Comparison of ENCODE assay signal across 1 cellular context in the genomic region with DNA sequence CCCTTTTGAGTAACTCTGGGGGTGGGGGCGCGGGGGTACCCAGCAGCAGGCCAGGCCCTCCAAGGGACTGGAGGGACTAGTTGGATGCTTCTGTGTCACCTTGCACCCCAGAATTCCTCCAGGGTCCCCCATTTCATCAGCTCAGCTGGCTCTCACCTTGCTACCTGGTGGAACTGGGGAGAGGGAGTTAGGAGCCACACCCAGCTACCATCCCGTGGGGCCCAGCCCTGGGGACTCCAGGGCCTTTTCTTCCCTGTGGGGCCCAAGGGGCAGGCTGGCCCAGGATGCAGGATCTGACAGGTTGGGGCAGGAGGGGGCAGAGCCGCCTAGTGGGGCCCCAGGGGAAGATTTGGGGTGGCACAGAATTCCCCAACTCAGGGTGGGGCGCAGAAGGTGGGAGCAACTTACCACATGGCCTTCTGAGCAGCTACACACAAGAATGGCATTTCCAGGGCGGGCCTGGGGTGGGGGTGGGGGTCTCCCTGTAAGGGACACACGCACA.
TF ChIP-seq lines count a peak whose summit lies in the region.

No MANE protein-coding gene starts in this region.

TF ChIP-seq in GM12878, 131 proteins besides CTCF, POLR2A, EP300 and RAD21:
- no peak for TF ChIP-seq ZBTB40 (IDR thresholded peaks at IDR 0.05; ENCODE audit: borderline replicate concordance)
- no peak for TF ChIP-seq RUNX3 (IDR thresholded peaks at IDR 0.05; ENCODE audit: low read length)
- TF ChIP-seq CBX3 (IDR thresholded peaks at IDR 0.05; ENCODE audit: borderline replicate concordance, low read depth), result no peak
- TF ChIP-seq SUPT20H (IDR thresholded peaks at IDR 0.05; ENCODE audit: borderline replicate concordance, control insufficient read depth, low read depth, low read length), result no peak
- TF ChIP-seq SMAD1 (IDR thresholded peaks at IDR 0.05; ENCODE audit: low read depth, partially characterized antibody), result no peak
- TF ChIP-seq CREM (IDR thresholded peaks at IDR 0.05; ENCODE audit: low read depth), result no peak
- TF ChIP-seq IKZF2 (IDR thresholded peaks at IDR 0.05), result 0 out of 4 replicates have a peak, but pooled peaks of 1 of the 2 experiments have one; percentile 7
- no peak for TF ChIP-seq MYC (IDR thresholded peaks at IDR 0.05; ENCODE audit: insufficient read depth, insufficient read length, insufficient replicate concordance, low read length, severe bottlenecking)
- peak; percentile 18; the same call in 1 of the 2 replicates for TF ChIP-seq IKZF1 (conservative IDR thresholded peaks at IDR 0.05)
- TF ChIP-seq NRF1 (conservative IDR thresholded peaks at IDR 0.05; ENCODE audit: low read depth, low read length), result no peak
- TF ChIP-seq YY1 (IDR thresholded peaks at IDR 0.05; ENCODE audit: low read depth, low read length), result no peak
- TF ChIP-seq, protein P1, sequence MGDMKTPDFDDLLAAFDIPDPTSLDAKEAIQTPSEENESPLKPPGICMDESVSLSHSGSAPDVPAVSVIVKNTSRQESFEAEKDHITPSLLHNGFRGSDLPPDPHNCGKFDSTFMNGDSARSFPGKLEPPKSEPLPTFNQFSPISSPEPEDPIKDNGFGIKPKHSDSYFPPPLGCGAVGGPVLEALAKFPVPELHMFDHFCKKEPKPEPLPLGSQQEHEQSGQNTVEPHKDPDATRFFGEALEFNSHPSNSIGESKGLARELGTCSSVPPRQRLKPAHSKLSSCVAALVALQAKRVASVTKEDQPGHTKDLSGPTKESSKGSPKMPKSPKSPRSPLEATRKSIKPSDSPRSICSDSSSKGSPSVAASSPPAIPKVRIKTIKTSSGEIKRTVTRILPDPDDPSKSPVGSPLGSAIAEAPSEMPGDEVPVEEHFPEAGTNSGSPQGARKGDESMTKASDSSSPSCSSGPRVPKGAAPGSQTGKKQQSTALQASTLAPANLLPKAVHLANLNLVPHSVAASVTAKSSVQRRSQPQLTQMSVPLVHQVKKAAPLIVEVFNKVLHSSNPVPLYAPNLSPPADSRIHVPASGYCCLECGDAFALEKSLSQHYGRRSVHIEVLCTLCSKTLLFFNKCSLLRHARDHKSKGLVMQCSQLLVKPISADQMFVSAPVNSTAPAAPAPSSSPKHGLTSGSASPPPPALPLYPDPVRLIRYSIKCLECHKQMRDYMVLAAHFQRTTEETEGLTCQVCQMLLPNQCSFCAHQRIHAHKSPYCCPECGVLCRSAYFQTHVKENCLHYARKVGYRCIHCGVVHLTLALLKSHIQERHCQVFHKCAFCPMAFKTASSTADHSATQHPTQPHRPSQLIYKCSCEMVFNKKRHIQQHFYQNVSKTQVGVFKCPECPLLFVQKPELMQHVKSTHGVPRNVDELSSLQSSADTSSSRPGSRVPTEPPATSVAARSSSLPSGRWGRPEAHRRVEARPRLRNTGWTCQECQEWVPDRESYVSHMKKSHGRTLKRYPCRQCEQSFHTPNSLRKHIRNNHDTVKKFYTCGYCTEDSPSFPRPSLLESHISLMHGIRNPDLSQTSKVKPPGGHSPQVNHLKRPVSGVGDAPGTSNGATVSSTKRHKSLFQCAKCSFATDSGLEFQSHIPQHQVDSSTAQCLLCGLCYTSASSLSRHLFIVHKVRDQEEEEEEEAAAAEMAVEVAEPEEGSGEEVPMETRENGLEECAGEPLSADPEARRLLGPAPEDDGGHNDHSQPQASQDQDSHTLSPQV (IDR thresholded peaks at IDR 0.05), result no peak
- TF ChIP-seq BACH1 (IDR thresholded peaks at IDR 0.05; ENCODE audit: borderline replicate concordance), result no peak
- TF ChIP-seq ZNF384 (IDR thresholded peaks at IDR 0.05; ENCODE audit: borderline replicate concordance, low read depth, low read length), result no peak
